In genomic region chr14:80658733-80659132, GRCh38 we compare ENCODE assay signal across 16 cellular contexts.
A peak's percentile ranks its signal among the peaks of the same experiment; 100 is the strongest.
DNase-seq lines count a peak whose midpoint lies in the region; ATAC-seq and TF ChIP-seq lines count a peak whose summit lies in the region.
"Had no signal": no experiment of that assay in that cellular context is flagged by ENCODE, and none has a peak within 500 bp of the region (broad histone marks: within the 10 kb centered on the region; RNA-seq: fewer than 3 reads in every experiment).

No MANE protein-coding gene starts in this region.

- no peak overlapping the region for H2AFZ ChIP-seq in GM23338
- peak overlapping the region; percentile 51 for H2AFZ ChIP-seq in mesenchymal stem cell (ENCODE audit: low read depth, low read length)

- H3K79me1 ChIP-seq in mesenchymal stem cell (replicated peaks; ENCODE audit: low read length, poor library complexity, severe bottlenecking): no peaks in the 10 kb centered on the region

- H3K18ac ChIP-seq in mesenchymal stem cell (ENCODE audit: low read depth in 1 of 2, low read length in 2 of 2): no peak overlapping the region

- DNase-seq in GM23338 (ENCODE audit: low spot score) (no peak), cerebellar cortex (ENCODE audit: low spot score) (peak; percentile 9), mesenchymal stem cell (no peak), substantia nigra (lab: John Stamatoyannopoulos, UW) (peak in 7 of 49 donors; percentile 2 to 31 (median 14)), Calu3 (no peak), GM03348 (ENCODE audit: low spot score) (no peak), Kasumi-1 (lab: John Stamatoyannopoulos, UW) (no peak)
- DNase-seq: AML-193; CD4-positive, CD25-positive, alpha-beta regulatory T cell; DMS79; GDM1; Karpas-422; NCI-H187 treated with DMSO at 0.1 percent for 48 hours; NCI-H2171 treated with DMSO at 0.1 percent for 48 hours; NCI-H510A had no signal

- H2AK5ac ChIP-seq in mesenchymal stem cell (ENCODE audit: low read length, severe bottlenecking): no peak overlapping the region

- ATAC-seq in GM23338: no peak

- H3K36me3 Mint-ChIP-seq in GM23338 (ENCODE audit: low read depth) (no peaks in the 10 kb centered on the region), Calu3 (ENCODE audit: insufficient read depth, unreplicated experiment) (no peaks in the 10 kb centered on the region)

- no peak overlapping the region for H3K14ac ChIP-seq in mesenchymal stem cell (ENCODE audit: low read length in 2 of 2)

- no peaks in the 10 kb centered on the region for H3K4me1 Mint-ChIP-seq in GM23338
- H3K4me1 Mint-ChIP-seq in Calu3 (ENCODE audit: low read depth, unreplicated experiment): peaks cover 3% of the 10 kb centered on the region

- WGBS in mesenchymal stem cell: 100% methylated on average over 1 of the region's 1 CpG

- CTCF ChIA-PET in Calu3 (lab: Charles Lee): no interaction called here

- H3K4me3 Mint-ChIP-seq in GM23338 (no peak overlapping the region), Calu3 (ENCODE audit: low read depth, unreplicated experiment) (no peak overlapping the region)
- H3K4me3 Mint-ChIP-seq: CD4-positive, CD25-positive, alpha-beta regulatory T cell had no signal

- H3K27me3 Mint-ChIP-seq in GM23338 (ENCODE audit: insufficient read depth, low read depth, poor library complexity): no peaks in the 10 kb centered on the region
- no peaks in the 10 kb centered on the region for H3K27me3 Mint-ChIP-seq in Calu3 (ENCODE audit: unreplicated experiment)
- H3K27me3 Mint-ChIP-seq: CD4-positive, CD25-positive, alpha-beta regulatory T cell had no signal

- BruUV-seq in Calu3 (replicated peaks; lab: Mats Ljungman, UMichigan): no TSS peak

- H3K27me3 ChIP-seq in GM23338 (ENCODE audit: insufficient read depth): no peaks in the 10 kb centered on the region
- H3K27me3 ChIP-seq in mesenchymal stem cell (ENCODE audit: control insufficient read depth in 1 of 2, insufficient read depth in 1 of 2, low read length in 2 of 2): no peaks in the 10 kb centered on the region
- H3K27me3 ChIP-seq: SJCRH30 had no signal

- no peaks in the 10 kb centered on the region for H3K4me1 ChIP-seq in GM23338 (ENCODE audit: insufficient read depth)
- H3K4me1 ChIP-seq in mesenchymal stem cell (ENCODE audit: control insufficient read depth, insufficient read depth, low read depth, low read length): no peaks in the 10 kb centered on the region
- H3K4me1 ChIP-seq: SJCRH30 had no signal

- no peak overlapping the region for H3K27ac ChIP-seq in GM23338 (ENCODE audit: low read depth)
- no peak overlapping the region for H3K27ac ChIP-seq in mesenchymal stem cell (ENCODE audit: low read length, poor library complexity, severe bottlenecking)
- peak overlapping the region; percentile 79 for H3K27ac ChIP-seq in substantia nigra (ENCODE audit: low read depth, low read length, poor library complexity, severe bottlenecking)

- H3K4me3 ChIP-seq in GM23338 (no peak overlapping the region), mesenchymal stem cell (ENCODE audit: insufficient read depth in 1 of 2, low read depth in 1 of 2, low read length in 2 of 2) (no peak overlapping the region)
- H3K4me3 ChIP-seq: SJCRH30 had no signal

- H3K9ac ChIP-seq in mesenchymal stem cell (ENCODE audit: low read length): no peak overlapping the region

- H3K36me3 ChIP-seq in GM23338 (ENCODE audit: insufficient read depth): no peaks in the 10 kb centered on the region
- no peaks in the 10 kb centered on the region for H3K36me3 ChIP-seq in mesenchymal stem cell (ENCODE audit: control insufficient read depth in 1 of 2, insufficient read depth in 2 of 2, low read depth in 1 of 2, low read length in 2 of 2)
- H3K36me3 ChIP-seq: SJCRH30 had no signal

- H4K8ac ChIP-seq in mesenchymal stem cell (ENCODE audit: low read length): no peak overlapping the region

- H2BK120ac ChIP-seq in mesenchymal stem cell (ENCODE audit: low read depth, low read length): no peak overlapping the region

- no peak overlapping the region for H4K91ac ChIP-seq in mesenchymal stem cell (ENCODE audit: low read length)

- no peak overlapping the region for H3K4ac ChIP-seq in mesenchymal stem cell (ENCODE audit: low read depth in 1 of 2, low read length in 2 of 2)

- no peaks in the 10 kb centered on the region for H3K9me3 Mint-ChIP-seq in GM23338
- no peaks in the 10 kb centered on the region for H3K9me3 Mint-ChIP-seq in Calu3 (ENCODE audit: low read depth, unreplicated experiment)

- no peaks in the 10 kb centered on the region for H4K20me1 ChIP-seq in GM23338 (replicated peaks; ENCODE audit: insufficient read depth)

- H3K27ac Mint-ChIP-seq in GM23338 (peak overlapping the region; percentile 37; the same call in 1 of the 2 replicates), Calu3 (ENCODE audit: unreplicated experiment) (no peak overlapping the region)

- H2BK5ac ChIP-seq in mesenchymal stem cell (ENCODE audit: low read depth, low read length, poor library complexity, severe bottlenecking): no peak overlapping the region

- no peaks in the 10 kb centered on the region for H3K9me3 ChIP-seq in mesenchymal stem cell (ENCODE audit: control insufficient read depth, low read length)
- H3K9me3 ChIP-seq: SJCRH30 had no signal

- H2BK15ac ChIP-seq in mesenchymal stem cell (ENCODE audit: low read depth, poor library complexity, severe bottlenecking): no peak overlapping the region

- no peak overlapping the region for H2BK12ac ChIP-seq in mesenchymal stem cell (ENCODE audit: low read length in 2 of 2)

- H3K23ac ChIP-seq in mesenchymal stem cell (ENCODE audit: low read length in 2 of 2): no peak overlapping the region

- intact Hi-C loops in Calu3 (cut with micrococcal nuclease; ENCODE audit: unreplicated experiment): no loop called here

- TF ChIP-seq CTCF in GM23338 (conservative IDR thresholded peaks at IDR 0.05; ENCODE audit: low read depth in 2 of 2) (no peak), Calu3 (IDR thresholded peaks at IDR 0.05; ENCODE audit: unreplicated experiment) (no peak)

- no peaks in the 10 kb centered on the region for H3F3A ChIP-seq in GM23338 (replicated peaks; ENCODE audit: low read depth)

- H3K4me2 ChIP-seq in GM23338 (no peak overlapping the region), mesenchymal stem cell (ENCODE audit: low read length, poor library complexity, severe bottlenecking) (no peak overlapping the region)

- no peaks in the 10 kb centered on the region for H3K9me2 ChIP-seq in GM23338 (ENCODE audit: insufficient read depth)

- H3K79me2 ChIP-seq in GM23338 (replicated peaks; ENCODE audit: insufficient read depth): no peaks in the 10 kb centered on the region

TF ChIP-seq in GM23338, 12 proteins besides CTCF, POLR2A, EP300 and RAD21:
- no peak for TF ChIP-seq NANOG (IDR thresholded peaks at IDR 0.05; ENCODE audit: borderline replicate concordance)
